1 cellular context compared by ENCODE assay signal in genomic region chr7:55546826-55547225, GRCh38.
TF ChIP-seq lines count a peak whose summit lies in the region.

No MANE protein-coding gene starts in this region.

TF ChIP-seq in HEK293, 187 proteins besides CTCF, POLR2A, EP300 and RAD21 (continued from another document):
- no peak for TF ChIP-seq ZBTB11 (tag by site-specific recombination; conservative IDR thresholded peaks at IDR 0.05; ENCODE audit: low read depth)
- TF ChIP-seq ZNF558 (tag by site-specific recombination; IDR thresholded peaks at IDR 0.05): no peak
- no peak for TF ChIP-seq ZFP37 (tag by site-specific recombination; IDR thresholded peaks at IDR 0.05)
- TF ChIP-seq ZNF529 (tag by site-specific recombination; IDR thresholded peaks at IDR 0.05; ENCODE audit: insufficient replicate concordance): no peak
- TF ChIP-seq ZNF221 (tag by site-specific recombination; IDR thresholded peaks at IDR 0.05; ENCODE audit: borderline replicate concordance): no peak
- TF ChIP-seq ZNF10 (tag by site-specific recombination; IDR thresholded peaks at IDR 0.05): no peak
- TF ChIP-seq PRDM1 (tag by site-specific recombination; IDR thresholded peaks at IDR 0.05): no peak
- no peak for TF ChIP-seq SETDB1 (IDR thresholded peaks at IDR 0.05; ENCODE audit: insufficient read length, low read length)
- TF ChIP-seq ZNF416 (tag by site-specific recombination; IDR thresholded peaks at IDR 0.05): no peak
- no peak for TF ChIP-seq ZNF37A (tag by site-specific recombination; IDR thresholded peaks at IDR 0.05)
- TF ChIP-seq ZNF660 (tag by site-specific recombination; IDR thresholded peaks at IDR 0.05): 0 out of 2 replicates have a peak, but pooled peaks have one; percentile 47
- peak; percentile 37; the same call in 1 of the 2 replicates for TF ChIP-seq ZBTB17 (tag by site-specific recombination; IDR thresholded peaks at IDR 0.05)
- TF ChIP-seq KLF9 (tag by site-specific recombination; IDR thresholded peaks at IDR 0.05; ENCODE audit: low read depth): no peak
- TF ChIP-seq ZNF311 (tag by site-specific recombination; IDR thresholded peaks at IDR 0.05; ENCODE audit: borderline replicate concordance): no peak
- TF ChIP-seq ZBTB20 (tag by site-specific recombination; IDR thresholded peaks at IDR 0.05): peak; percentile 67
- TF ChIP-seq ZNF623 (tag by site-specific recombination; IDR thresholded peaks at IDR 0.05): no peak
